12 cellular contexts compared by ENCODE assay signal in the genomic region with DNA sequence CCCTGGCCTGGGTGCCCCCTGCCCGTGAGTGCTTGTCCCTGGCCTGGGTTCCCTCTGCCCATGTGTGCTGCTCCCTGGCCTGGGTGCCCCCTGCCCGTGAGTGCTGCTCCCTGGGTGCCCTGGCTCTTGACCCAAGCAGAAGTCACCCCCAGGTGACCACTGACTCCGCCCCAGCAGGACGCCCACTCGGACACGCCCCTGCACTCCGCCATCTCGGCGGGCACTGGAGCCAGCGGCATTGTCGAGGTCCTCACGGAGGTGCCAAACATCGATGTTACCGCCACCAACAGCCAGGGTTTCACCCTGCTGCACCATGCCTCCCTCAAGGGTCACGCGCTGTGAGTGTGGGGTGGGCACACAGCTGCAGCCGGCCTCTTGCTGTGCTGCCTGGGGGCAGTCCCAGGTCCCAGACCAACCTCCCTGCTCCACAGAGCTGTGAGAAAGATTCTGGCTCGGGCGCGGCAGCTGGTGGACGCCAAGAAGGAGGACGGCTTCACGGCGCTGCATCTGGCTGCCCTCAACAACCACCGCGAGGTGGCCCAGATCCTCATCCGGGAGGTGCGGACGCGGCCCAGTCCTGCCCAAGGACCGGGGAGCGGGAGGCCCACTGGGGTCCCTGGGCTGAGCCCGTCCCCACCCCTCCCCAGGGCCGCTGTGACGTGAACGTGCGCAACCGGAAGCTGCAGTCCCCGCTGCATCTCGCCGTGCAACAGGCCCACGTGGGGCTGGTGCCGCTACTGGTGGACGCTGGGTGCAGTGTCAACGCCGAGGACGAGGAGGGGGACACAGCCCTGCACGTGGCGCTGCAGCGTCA. TPM values are rescaled to one million over a fixed set of nuclear protein-coding genes. Genes with fewer than 3 reads are reported as not detected.
DNase-seq lines count a peak whose midpoint lies in the region; ATAC-seq, FAIRE-seq and TF ChIP-seq lines count a peak whose summit lies in the region.
"Had no signal": no experiment of that assay in that cellular context is flagged by ENCODE, and none has a peak within 500 bp of the region (broad histone marks: within the 10 kb centered on the region; RNA-seq: fewer than 3 reads in every experiment).

No MANE protein-coding gene starts in this region.

- DNase-seq in activated CD4-positive, alpha-beta T cell treated with anti-CD3 and anti-CD28 coated beads, Interleukin-2, amount 10 ng/mL, durations not matched to agents 24 days and 14 days: no peak
- DNase-seq in activated CD4-positive, alpha-beta T cell treated with anti-CD3 and anti-CD28 coated beads for 48 hours: no peak
- DNase-seq in Panc1 (ENCODE audit: low read depth, low spot score): no peak
- no peak for DNase-seq in keratinocyte (ENCODE audit: low read depth, low spot score)
- DNase-seq in COLO829 (ENCODE audit: low spot score): no peak
- DNase-seq in GM03348 (ENCODE audit: low spot score): no peak
- DNase-seq in AG08395 (ENCODE audit: low spot score): no peak
- DNase-seq: cerebellar nuclear complex, thyroid gland had no signal

- H3K9me1 ChIP-seq in keratinocyte (ENCODE audit: control insufficient read depth, extremely low read depth, insufficient read depth, low read length): no peaks in the 10 kb centered on the region

- POLR2A ChIA-PET in Panc1 (lab: Charles Lee): no interaction called here

- H3K27ac ChIP-seq in Panc1 (ENCODE audit: low read length) (no peak overlapping the region), keratinocyte (ENCODE audit: control insufficient read depth, insufficient read depth, low read length) (peak overlapping the region; percentile 54), skin epidermis (peak overlapping the region in 16 of 21 experiments; percentile 1 to 90 (median 65))
- H3K27ac ChIP-seq: thyroid gland had no signal

- dilution Hi-C loops in keratinocyte (cut with MboI; ENCODE audit: extremely low pct_ligation_motif_present, low sequenced_read_pairs): no loop called here

- H3K9ac ChIP-seq in keratinocyte (ENCODE audit: control insufficient read depth, extremely low read depth, insufficient read depth, low read length): peak overlapping the region; percentile 68

- BruUV-seq in Panc1 (replicated peaks; lab: Mats Ljungman, UMichigan): TSS peak; percentile 45

- peaks cover 2% of the 10 kb centered on the region for H3K36me3 Mint-ChIP-seq in activated CD4-positive, alpha-beta T cell treated with anti-CD3 and anti-CD28 coated beads, Interleukin-2, amount 10 ng/mL, durations not matched to agents 24 days and 14 days (ENCODE audit: low read depth)

- no peak for FAIRE-seq in keratinocyte (lab: Jason Lieb, UNC)

- no peaks in the 10 kb centered on the region for H3K9me3 Mint-ChIP-seq in activated CD4-positive, alpha-beta T cell treated with anti-CD3 and anti-CD28 coated beads, Interleukin-2, amount 10 ng/mL, durations not matched to agents 24 days and 14 days
- H3K9me3 Mint-ChIP-seq: activated naive CD4-positive, alpha-beta T cell treated with anti-CD3 and anti-CD28 coated beads, Interleukin-2, amount 50 U/mL, for 72 hours had no signal

- intact Hi-C loops in activated CD4-positive, alpha-beta T cell treated with anti-CD3 and anti-CD28 coated beads, Interleukin-2, amount 10 ng/mL, durations not matched to agents 24 days and 14 days (cut with micrococcal nuclease): no loop called here
- intact Hi-C loops in Panc1 (cut with micrococcal nuclease; ENCODE audit: unreplicated experiment): no loop called here

- in situ Hi-C loops in Panc1 (cut with HindIII; ENCODE audit: low pct_unique_long_range_greater_than_20kb, low sequenced_read_pairs): no loop called here

- H3K36me3 ChIP-seq in Panc1 (ENCODE audit: control insufficient read depth, insufficient read depth, low read length) (no peaks in the 10 kb centered on the region), keratinocyte (ENCODE audit: control insufficient read depth in 2 of 2, extremely low read depth in 1 of 2, insufficient read depth in 2 of 2, low read length in 2 of 2) (no peaks in the 10 kb centered on the region)

- peak overlapping the region; percentile 37 for H3K4me3 Mint-ChIP-seq in activated CD4-positive, alpha-beta T cell treated with anti-CD3 and anti-CD28 coated beads, Interleukin-2, amount 10 ng/mL, durations not matched to agents 24 days and 14 days

- H4K20me1 ChIP-seq in keratinocyte (ENCODE audit: control insufficient read depth, extremely low read depth, insufficient read depth, low read length): no peaks in the 10 kb centered on the region

- peak overlapping the region; percentile 84 for H3K4me2 ChIP-seq in keratinocyte (ENCODE audit: control insufficient read depth, extremely low read depth, insufficient read depth, low read depth, low read length)

- H3K4me3 ChIP-seq in Panc1 (ENCODE audit: low read depth in 2 of 2, low read length in 2 of 2) (no peak overlapping the region), keratinocyte (ENCODE audit: control insufficient read depth in 2 of 3, extremely low read depth in 1 of 3, insufficient read depth in 2 of 3, low read depth in 1 of 3, low read length in 3 of 3) (peak overlapping the region; percentile 30 to 62 (median 53)), skin epidermis (peak overlapping the region in 5 of 7 experiments; percentile 4 to 48 (median 35))
- H3K4me3 ChIP-seq: thyroid gland had no signal

- H3K27me3 ChIP-seq in Panc1 (ENCODE audit: control insufficient read depth, insufficient read depth, low read length): no peaks in the 10 kb centered on the region
- H3K27me3 ChIP-seq in keratinocyte (ENCODE audit: control insufficient read depth, extremely low read depth, insufficient read depth, low read length): peaks cover 15% of the 10 kb centered on the region

- H3K27me3 Mint-ChIP-seq in activated CD4-positive, alpha-beta T cell treated with anti-CD3 and anti-CD28 coated beads, Interleukin-2, amount 10 ng/mL, durations not matched to agents 24 days and 14 days: peaks cover 4% of the 10 kb centered on the region

- no peaks in the 10 kb centered on the region for H3K9me3 ChIP-seq in Panc1 (ENCODE audit: control insufficient read depth, insufficient read depth, low read depth, low read length)
- H3K9me3 ChIP-seq in keratinocyte (ENCODE audit: control insufficient read depth, low read depth, low read length): no peaks in the 10 kb centered on the region
- H3K9me3 ChIP-seq: thyroid gland had no signal

- H2AFZ ChIP-seq in keratinocyte (ENCODE audit: control insufficient read depth, low read length): peak overlapping the region; percentile 37

- ATAC-seq in Panc1: no peak

- no peak for TF ChIP-seq CTCF in Panc1 (IDR thresholded peaks at IDR 0.05)
- peak in 1 of 3 experiments; percentile 0 for TF ChIP-seq CTCF in keratinocyte (optimal IDR thresholded peaks at IDR 0.05 in 1 of 3, IDR thresholded peaks at IDR 0.05 in 1 of 3, conservative IDR thresholded peaks at IDR 0.05 in 1 of 3; ENCODE audit: extremely low read depth in 1 of 3, insufficient read depth in 2 of 3, low read length in 3 of 3)

- H3K27ac Mint-ChIP-seq in activated CD4-positive, alpha-beta T cell treated with anti-CD3 and anti-CD28 coated beads, Interleukin-2, amount 10 ng/mL, durations not matched to agents 24 days and 14 days: no peak overlapping the region
- H3K27ac Mint-ChIP-seq: activated naive CD4-positive, alpha-beta T cell treated with anti-CD3 and anti-CD28 coated beads, Interleukin-2, amount 50 U/mL, for 72 hours had no signal

- H3K4me1 Mint-ChIP-seq in activated CD4-positive, alpha-beta T cell treated with anti-CD3 and anti-CD28 coated beads, Interleukin-2, amount 10 ng/mL, durations not matched to agents 24 days and 14 days: peaks cover 4% of the 10 kb centered on the region

- CTCF ChIA-PET in Panc1 (lab: Charles Lee): no interaction called here

- H3K4me1 ChIP-seq in Panc1 (ENCODE audit: control insufficient read depth, insufficient read depth, low read length) (no peaks in the 10 kb centered on the region), keratinocyte (ENCODE audit: control insufficient read depth, extremely low read depth, insufficient read depth, low read length) (peaks cover 18% of the 10 kb centered on the region)

- H3K79me2 ChIP-seq in keratinocyte (ENCODE audit: control insufficient read depth, insufficient read depth, low read length): no peaks in the 10 kb centered on the region

RNA-seq across cellular contexts. Expression of gene MMP23B, which starts 3.9 kb away (rescaled TPM):
- 1.2 and 1.5 TPM in 2 replicates for total RNA-seq in activated CD4-positive, alpha-beta T cell treated with anti-CD3 and anti-CD28 coated beads, Interleukin-2, amount 10 ng/mL, durations not matched to agents 24 days and 14 days
- total RNA-seq in Panc1 (2021; ENCODE audit: unreplicated experiment): 5.0 TPM
- 4.7 TPM for polyA plus RNA-seq in Panc1 (2012; ENCODE audit: insufficient read length)
- polyA plus RNA-seq in keratinocyte: 0.07 to 0.17 TPM in 2 of 3 replicates, not detected in the other
- not detected for polyA plus RNA-seq in keratinocyte (2011; ENCODE audit: low read depth)
- 0.09 TPM in 1 of 2 replicates, not detected in the other for polyA plus RNA-seq in keratinocyte (2011; cell fraction: cytosol; rRNA removed)
- 0.51 and 0.69 TPM in 2 replicates for polyA plus RNA-seq in keratinocyte (2011; cell fraction: nucleus; rRNA removed)
- 0.22 TPM in 1 of 2 replicates, not detected in the other for polyA plus RNA-seq in keratinocyte (2012; ENCODE audit: low replicate concordance)
- not detected in 3 replicates for polyA minus RNA-seq in keratinocyte
- not detected for polyA minus RNA-seq in keratinocyte (2011; cell fraction: cytosol; rRNA and poly(A)+ RNA removed)
- polyA minus RNA-seq in keratinocyte (2011; cell fraction: nucleus; rRNA and poly(A)+ RNA removed): not detected in 2 replicates
- total RNA-seq: A172 had no signal

RNA-seq across cellular contexts. Expression of gene MIB2, which starts 12.7 kb away (rescaled TPM):
- 32.7 and 34.1 TPM in 2 replicates for total RNA-seq in activated CD4-positive, alpha-beta T cell treated with anti-CD3 and anti-CD28 coated beads, Interleukin-2, amount 10 ng/mL, durations not matched to agents 24 days and 14 days
- 74.5 TPM for total RNA-seq in Panc1 (2021; ENCODE audit: unreplicated experiment)
- 92.4 TPM for polyA plus RNA-seq in Panc1 (2012; ENCODE audit: insufficient read length)
- 13.9 to 34.7 TPM (median 16.6 TPM) in 3 replicates for polyA plus RNA-seq in keratinocyte
- polyA plus RNA-seq in keratinocyte (2011; ENCODE audit: low read depth): 12.1 TPM
- 6.2 and 26.1 TPM in 2 replicates for polyA plus RNA-seq in keratinocyte (2011; cell fraction: cytosol; rRNA removed)
- 44.9 and 67.6 TPM in 2 replicates for polyA plus RNA-seq in keratinocyte (2011; cell fraction: nucleus; rRNA removed)
- 24.1 and 47.6 TPM in 2 replicates for polyA plus RNA-seq in keratinocyte (2012; ENCODE audit: low replicate concordance)
- 7.9 to 11.2 TPM (median 9.9 TPM) in 3 replicates for polyA minus RNA-seq in keratinocyte
- polyA minus RNA-seq in keratinocyte (2011; cell fraction: cytosol; rRNA and poly(A)+ RNA removed): 57.9 TPM
- polyA minus RNA-seq in keratinocyte (2011; cell fraction: nucleus; rRNA and poly(A)+ RNA removed): 26.8 and 38.9 TPM in 2 replicates

RNA-seq across cellular contexts. Expression of gene FNDC10, which starts 28.1 kb away (rescaled TPM):
- 14.3 and 15.9 TPM in 2 replicates for total RNA-seq in activated CD4-positive, alpha-beta T cell treated with anti-CD3 and anti-CD28 coated beads, Interleukin-2, amount 10 ng/mL, durations not matched to agents 24 days and 14 days
- total RNA-seq in Panc1 (2021; ENCODE audit: unreplicated experiment): 16.2 TPM
- polyA plus RNA-seq in Panc1 (2012; ENCODE audit: insufficient read length): 22.7 TPM
- polyA plus RNA-seq in keratinocyte: 1.2 to 2.8 TPM (median 2.2 TPM) in 3 replicates
- 0.62 TPM for polyA plus RNA-seq in keratinocyte (2011; ENCODE audit: low read depth)
- 2.6 and 7.5 TPM in 2 replicates for polyA plus RNA-seq in keratinocyte (2011; cell fraction: cytosol; rRNA removed)
- 1.5 and 3.2 TPM in 2 replicates for polyA plus RNA-seq in keratinocyte (2011; cell fraction: nucleus; rRNA removed)
- polyA plus RNA-seq in keratinocyte (2012; ENCODE audit: low replicate concordance): 5.9 and 6.6 TPM in 2 replicates
- polyA minus RNA-seq in keratinocyte: 1.4 to 5.3 TPM (median 1.9 TPM) in 3 replicates
- 12.9 TPM for polyA minus RNA-seq in keratinocyte (2011; cell fraction: cytosol; rRNA and poly(A)+ RNA removed)
- 1.4 and 2.6 TPM in 2 replicates for polyA minus RNA-seq in keratinocyte (2011; cell fraction: nucleus; rRNA and poly(A)+ RNA removed)
- total RNA-seq: A172 had no signal

RNA-seq across cellular contexts. Expression of gene CDK11B, which starts 30.8 kb away (rescaled TPM):
- 38.0 and 40.4 TPM in 2 replicates for total RNA-seq in activated CD4-positive, alpha-beta T cell treated with anti-CD3 and anti-CD28 coated beads, Interleukin-2, amount 10 ng/mL, durations not matched to agents 24 days and 14 days
- total RNA-seq in Panc1 (2021; ENCODE audit: unreplicated experiment): 36.5 TPM
- 66.1 TPM for polyA plus RNA-seq in Panc1 (2012; ENCODE audit: insufficient read length)
- 4.3 to 5.9 TPM (median 4.6 TPM) in 3 replicates for polyA plus RNA-seq in keratinocyte
- 45.9 TPM for polyA plus RNA-seq in keratinocyte (2011; ENCODE audit: low read depth)
- polyA plus RNA-seq in keratinocyte (2011; cell fraction: cytosol; rRNA removed): 6.7 and 11.6 TPM in 2 replicates
- 22.5 and 28.5 TPM in 2 replicates for polyA plus RNA-seq in keratinocyte (2011; cell fraction: nucleus; rRNA removed)
- 23.1 and 28.2 TPM in 2 replicates for polyA plus RNA-seq in keratinocyte (2012; ENCODE audit: low replicate concordance)
- polyA minus RNA-seq in keratinocyte: 1.6 to 9.7 TPM (median 2.7 TPM) in 3 replicates
- polyA minus RNA-seq in keratinocyte (2011; cell fraction: cytosol; rRNA and poly(A)+ RNA removed): 4.0 TPM
- polyA minus RNA-seq in keratinocyte (2011; cell fraction: nucleus; rRNA and poly(A)+ RNA removed): 5.4 and 7.3 TPM in 2 replicates

RNA-seq across cellular contexts. Expression of gene SSU72, which starts 53.4 kb away (rescaled TPM):
- 134 TPM in 2 replicates for total RNA-seq in activated CD4-positive, alpha-beta T cell treated with anti-CD3 and anti-CD28 coated beads, Interleukin-2, amount 10 ng/mL, durations not matched to agents 24 days and 14 days
- 217 TPM for total RNA-seq in Panc1 (2021; ENCODE audit: unreplicated experiment)
- 240 TPM for polyA plus RNA-seq in Panc1 (2012; ENCODE audit: insufficient read length)
- 60.2 to 147 TPM (median 79.7 TPM) in 3 replicates for polyA plus RNA-seq in keratinocyte
- 163 TPM for polyA plus RNA-seq in keratinocyte (2011; ENCODE audit: low read depth)
- polyA plus RNA-seq in keratinocyte (2011; cell fraction: cytosol; rRNA removed): 119 and 121 TPM in 2 replicates
- 59.6 and 59.8 TPM in 2 replicates for polyA plus RNA-seq in keratinocyte (2011; cell fraction: nucleus; rRNA removed)
- 129 and 156 TPM in 2 replicates for polyA plus RNA-seq in keratinocyte (2012; ENCODE audit: low replicate concordance)
- polyA minus RNA-seq in keratinocyte: 58.5 to 75.9 TPM (median 69.3 TPM) in 3 replicates
- 145 TPM for polyA minus RNA-seq in keratinocyte (2011; cell fraction: cytosol; rRNA and poly(A)+ RNA removed)
- polyA minus RNA-seq in keratinocyte (2011; cell fraction: nucleus; rRNA and poly(A)+ RNA removed): 29.5 and 37.0 TPM in 2 replicates

Comparison
In these comparisons a context has a peak if more than half of its experiments do, and no peak if none do; other contexts are left out.
1. H3K4me3 ChIP-seq: peak in keratinocyte (3 of 3) and skin epidermis (5 of 7); none in Panc1 (0 of 2).